ENCODE assay signal across 7 cellular contexts in genomic region chr5:180649297-180650039, GRCh38.
DNase-seq lines count a peak whose midpoint lies in the region; ATAC-seq lines count a peak whose summit lies in the region.

Gene FLT4 (minus strand): TSS chr5:180649600. CDS start chr5:180649545, 55 bp downstream.

- H3K27me3 ChIP-seq in HUES48 (ENCODE audit: control insufficient read depth, insufficient read depth, low read length) (peaks cover 58% of the 10 kb centered on the region), iPS-18a (ENCODE audit: control insufficient read depth, insufficient read depth, low read length) (peaks cover 47% of the 10 kb centered on the region)

- H3K4me1 ChIP-seq in HUES48 (ENCODE audit: control insufficient read depth, insufficient read depth, low read length) = no peaks in the 10 kb centered on the region
- H3K4me1 ChIP-seq in iPS-18a (ENCODE audit: control insufficient read depth, low read depth, low read length) = no peaks in the 10 kb centered on the region

- no peak within 1 kb of the TSS for H3K27ac Mint-ChIP-seq in activated naive CD8-positive, alpha-beta T cell treated with anti-CD3 and anti-CD28 coated beads, Interleukin-2, amount 50 U/mL, for 24 hours

- H3K27ac ChIP-seq in HUES48 (ENCODE audit: low read depth, low read length) = no peak within 1 kb of the TSS
- no peak within 1 kb of the TSS for H3K27ac ChIP-seq in iPS-18a (ENCODE audit: low read length)

- H3K9me3 ChIP-seq in HUES48 (ENCODE audit: control insufficient read depth, insufficient read depth, low read length) = no peaks in the 10 kb centered on the region
- no peaks in the 10 kb centered on the region for H3K9me3 ChIP-seq in iPS-18a (ENCODE audit: control insufficient read depth, low read depth, low read length)

- no peak for DNase-seq in activated naive CD8-positive, alpha-beta T cell treated with anti-CD3 and anti-CD28 coated beads, Interleukin-2, amount 50 U/mL, for 24 hours
- DNase-seq in stimulated activated naive CD8-positive, alpha-beta T cell treated with anti-CD3 and anti-CD28 coated beads, Interleukin-15, Interleukin-2, amounts not matched to agents 100 U/mL and 50 U/mL, for 24 hours = no peak
- no peak for DNase-seq in effector CD8-positive, alpha-beta T cell (lab: John Stamatoyannopoulos, UW)
- no peak for DNase-seq in NCI-H446 treated with DMSO at 0.1 percent for 48 hours (lab: John Stamatoyannopoulos, UW)

- ATAC-seq in activated naive CD8-positive, alpha-beta T cell treated with anti-CD3 and anti-CD28 coated beads, Interleukin-2, amount 50 U/mL, for 24 hours = no peak
- ATAC-seq in stimulated activated naive CD8-positive, alpha-beta T cell treated with anti-CD3 and anti-CD28 coated beads, Interleukin-15, Interleukin-2, amounts not matched to agents 100 U/mL and 50 U/mL, for 24 hours = peak; percentile 20
- no peak for ATAC-seq in GM21515 (IDR thresholded peaks at IDR 0.05; ENCODE audit: unreplicated experiment)

- peak within 1 kb of the TSS; percentile 73 for H3K4me3 Mint-ChIP-seq in activated naive CD8-positive, alpha-beta T cell treated with anti-CD3 and anti-CD28 coated beads, Interleukin-2, amount 50 U/mL, for 24 hours

- H3K27me3 Mint-ChIP-seq in activated naive CD8-positive, alpha-beta T cell treated with anti-CD3 and anti-CD28 coated beads, Interleukin-2, amount 50 U/mL, for 24 hours = peaks cover 36% of the 10 kb centered on the region

- H3K9me3 Mint-ChIP-seq in activated naive CD8-positive, alpha-beta T cell treated with anti-CD3 and anti-CD28 coated beads, Interleukin-2, amount 50 U/mL, for 24 hours = no peaks in the 10 kb centered on the region

- H3K4me1 Mint-ChIP-seq in activated naive CD8-positive, alpha-beta T cell treated with anti-CD3 and anti-CD28 coated beads, Interleukin-2, amount 50 U/mL, for 24 hours = peaks cover 12% of the 10 kb centered on the region

- H3K36me3 ChIP-seq in HUES48 (ENCODE audit: control insufficient read depth, insufficient read depth, low read length) = no peaks in the 10 kb centered on the region
- no peaks in the 10 kb centered on the region for H3K36me3 ChIP-seq in iPS-18a (ENCODE audit: control insufficient read depth, low read depth, low read length)

- peak within 1 kb of the TSS; percentile 70 for H3K4me3 ChIP-seq in HUES48 (ENCODE audit: low read depth, low read length)
- peak within 1 kb of the TSS; percentile 70 for H3K4me3 ChIP-seq in iPS-18a (ENCODE audit: low read length)

- H3K36me3 Mint-ChIP-seq in activated naive CD8-positive, alpha-beta T cell treated with anti-CD3 and anti-CD28 coated beads, Interleukin-2, amount 50 U/mL, for 24 hours (ENCODE audit: low read depth) = no peaks in the 10 kb centered on the region

- H3K9ac ChIP-seq in HUES48 (ENCODE audit: low read depth, low read length) (no peak within 1 kb of the TSS), iPS-18a (ENCODE audit: low read length) (no peak within 1 kb of the TSS)
